Comparison of ENCODE assay signal across 8 cellular contexts in the genomic region with DNA sequence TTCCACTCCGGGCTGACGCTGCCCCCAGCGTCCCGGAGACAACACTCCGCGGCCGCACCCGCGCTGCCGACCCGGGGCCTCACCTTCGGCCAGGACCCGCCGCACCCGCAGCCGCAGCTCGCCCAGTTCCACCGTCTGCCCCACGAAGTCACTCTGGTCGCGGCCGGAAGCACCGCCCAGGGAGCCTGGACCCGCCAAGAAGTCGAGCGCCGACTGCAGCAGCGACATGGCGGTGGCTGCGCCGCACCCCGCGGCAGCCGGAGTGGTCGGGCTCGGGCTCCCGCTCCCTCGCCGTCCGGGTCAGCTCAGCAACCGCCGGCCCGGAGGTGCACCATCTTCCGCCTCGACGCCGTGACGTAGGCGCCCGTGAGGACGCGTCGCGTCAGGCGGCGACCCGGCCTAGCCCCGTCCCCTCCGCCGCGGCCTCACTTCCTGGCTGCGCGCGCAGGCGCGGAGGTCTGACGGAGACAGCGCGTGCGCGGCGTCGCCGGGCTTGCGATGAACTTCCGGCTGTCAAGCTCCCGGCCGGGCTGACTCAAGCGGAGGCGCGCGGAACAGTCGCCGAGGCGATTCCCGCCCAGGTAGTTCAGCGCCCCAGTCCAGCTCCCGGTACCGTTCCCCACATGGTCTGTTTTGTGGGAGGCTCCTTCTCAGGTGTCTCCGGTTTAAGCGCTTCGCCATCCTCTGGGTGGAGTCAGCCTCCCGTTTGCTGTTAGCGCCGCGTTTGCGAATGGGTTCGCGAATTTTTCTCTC. TPM values are rescaled to one million over a fixed set of nuclear protein-coding genes. Genes with fewer than 3 reads are reported as not detected.
DNase-seq lines count a peak whose midpoint lies in the region; ATAC-seq, FAIRE-seq and TF ChIP-seq lines count a peak whose summit lies in the region.

A gene (minus strand): TSS at position 357 of the 753 bp plus-strand sequence. CDS start 129 bp downstream, at position 228.
A gene with protein sequence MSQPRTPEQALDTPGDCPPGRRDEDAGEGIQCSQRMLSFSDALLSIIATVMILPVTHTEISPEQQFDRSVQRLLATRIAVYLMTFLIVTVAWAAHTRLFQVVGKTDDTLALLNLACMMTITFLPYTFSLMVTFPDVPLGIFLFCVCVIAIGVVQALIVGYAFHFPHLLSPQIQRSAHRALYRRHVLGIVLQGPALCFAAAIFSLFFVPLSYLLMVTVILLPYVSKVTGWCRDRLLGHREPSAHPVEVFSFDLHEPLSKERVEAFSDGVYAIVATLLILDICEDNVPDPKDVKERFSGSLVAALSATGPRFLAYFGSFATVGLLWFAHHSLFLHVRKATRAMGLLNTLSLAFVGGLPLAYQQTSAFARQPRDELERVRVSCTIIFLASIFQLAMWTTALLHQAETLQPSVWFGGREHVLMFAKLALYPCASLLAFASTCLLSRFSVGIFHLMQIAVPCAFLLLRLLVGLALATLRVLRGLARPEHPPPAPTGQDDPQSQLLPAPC (plus strand): TSS at position 501 of the 753 bp plus-strand sequence. CDS start 15,280 bp downstream, outside the sequence.

- no peaks in the 10 kb centered on the region for H3K9me3 Mint-ChIP-seq in T-helper 2 cell treated with Interferon-gamma antibody and Interleukin-4, amounts not matched to agents 5 μg/mL and 100 μg/mL, for 36 hours

- H3K36me3 Mint-ChIP-seq in T-helper 2 cell treated with Interferon-gamma antibody and Interleukin-4, amounts not matched to agents 5 μg/mL and 100 μg/mL, for 36 hours (ENCODE audit: low read depth): peaks cover 2% of the 10 kb centered on the region

- under 1% methylated on average over 99 of the region's 99 CpGs for WGBS in right cardiac atrium

- H3K4me3 Mint-ChIP-seq in T-helper 2 cell treated with Interferon-gamma antibody and Interleukin-4, amounts not matched to agents 5 μg/mL and 100 μg/mL, for 36 hours: peak within 1 kb of the TSS; percentile 97

- peaks cover 37% of the 10 kb centered on the region for H3K4me1 Mint-ChIP-seq in T-helper 2 cell treated with Interferon-gamma antibody and Interleukin-4, amounts not matched to agents 5 μg/mL and 100 μg/mL, for 36 hours (ENCODE audit: low read depth)

- peak; percentile 97 for FAIRE-seq in GM18507 (lab: Jason Lieb, UNC)
- peak; percentile 42 for FAIRE-seq in urothelium cell line (lab: Jason Lieb, UNC)

- no peaks in the 10 kb centered on the region for H3K27me3 Mint-ChIP-seq in T-helper 2 cell treated with Interferon-gamma antibody and Interleukin-4, amounts not matched to agents 5 μg/mL and 100 μg/mL, for 36 hours (ENCODE audit: low read depth)

- peaks cover 11 to 26% of the 10 kb centered on the region in 2 donors for H3K4me1 ChIP-seq in ascending aorta
- peaks cover 7% of the 10 kb centered on the region for H3K4me1 ChIP-seq in right cardiac atrium (ENCODE audit: control insufficient read depth, insufficient read depth, low read length)

- H3K9me3 ChIP-seq in ascending aorta: no peaks in the 10 kb centered on the region
- H3K9me3 ChIP-seq in right cardiac atrium (ENCODE audit: control insufficient read depth, low read length): no peaks in the 10 kb centered on the region

- no peaks in the 10 kb centered on the region for H3K36me3 ChIP-seq in ascending aorta

- ATAC-seq in HG02973 (IDR thresholded peaks at IDR 0.05; ENCODE audit: unreplicated experiment) (peak; percentile 81), right cardiac atrium (peak; percentile 99)

- H3K4me3 ChIP-seq in ascending aorta: peak within 1 kb of the TSS; percentile 76 to 82
- peak within 1 kb of the TSS; percentile 57 for H3K4me3 ChIP-seq in right cardiac atrium (ENCODE audit: low read length)

- H3K27ac Mint-ChIP-seq in T-helper 2 cell treated with Interferon-gamma antibody and Interleukin-4, amounts not matched to agents 5 μg/mL and 100 μg/mL, for 36 hours: peak within 1 kb of the TSS; percentile 96

- peak within 1 kb of the TSS; percentile 88 for H3K27ac ChIP-seq in ascending aorta
- H3K27ac ChIP-seq in right cardiac atrium (ENCODE audit: low read length): peak within 1 kb of the TSS; percentile 6

- intact Hi-C loops in ascending aorta (cut with DNase I) (loop anchor here (1.0 to 10.0 kb wide), 6 partner anchors 41 to 415 kb away; a partner anchor contains a TSS), right cardiac atrium (cut with DNase I) (no loop called here)

- peak; percentile 95 for DNase-seq in GM18507 (ENCODE audit: extremely low spot score, insufficient read length, low read depth)
- peak; percentile 87 to 91 for DNase-seq in NCI-H1930 (lab: John Stamatoyannopoulos, UW)
- DNase-seq in T-helper 2 cell treated with Interferon-gamma antibody and Interleukin-4, amounts not matched to agents 5 μg/mL and 100 μg/mL, for 36 hours (ENCODE audit: low spot score): peak; percentile 99
- DNase-seq in ascending aorta (ENCODE audit: low spot score in 2 of 2): peak; percentile 80 to 98
- peak; percentile 96 to 99 (median 99) for DNase-seq in right cardiac atrium
- peak; percentile 79 for DNase-seq in pulmonary artery endothelial cell (ENCODE audit: low read depth, low spot score)
- peak; percentile 97 for DNase-seq in urothelium cell line (ENCODE audit: low spot score)

- TF ChIP-seq CTCF in ascending aorta (IDR thresholded peaks at IDR 0.05): peak in 1 of 3 experiments; percentile 2

- no peaks in the 10 kb centered on the region for H3K27me3 ChIP-seq in ascending aorta
- H3K27me3 ChIP-seq in right cardiac atrium (ENCODE audit: control insufficient read depth, insufficient read depth): no peaks in the 10 kb centered on the region

RNA-seq across cellular contexts. Expression of the first gene that starts in this region (rescaled TPM):
- total RNA-seq in ascending aorta (87.3 TPM), right cardiac atrium (10 to 100 TPM; 35.5 to 40.2 (median 37.6) TPM), pulmonary artery endothelial cell (64.6 and 74.0 TPM in 2 replicates)
- polyA plus RNA-seq in right cardiac atrium: 45.6 TPM

RNA-seq across cellular contexts. Expression of the second gene that starts in this region (rescaled TPM):
- total RNA-seq in ascending aorta (41.2 TPM), right cardiac atrium (10 to 100 TPM; 20.9 to 26.0 (median 23.0) TPM), pulmonary artery endothelial cell (7.6 and 11.3 TPM in 2 replicates)
- polyA plus RNA-seq in right cardiac atrium: 31.1 TPM

Comparison
In these comparisons a context has a peak if more than half of its experiments do, and no peak if none do; other contexts are left out.
1. Peak in every context shown above with its lines: DNase-seq, ATAC-seq, H3K4me3 ChIP-seq and H3K27ac ChIP-seq.